Comparison of ENCODE assay signal across 6 cellular contexts in the genomic region with DNA sequence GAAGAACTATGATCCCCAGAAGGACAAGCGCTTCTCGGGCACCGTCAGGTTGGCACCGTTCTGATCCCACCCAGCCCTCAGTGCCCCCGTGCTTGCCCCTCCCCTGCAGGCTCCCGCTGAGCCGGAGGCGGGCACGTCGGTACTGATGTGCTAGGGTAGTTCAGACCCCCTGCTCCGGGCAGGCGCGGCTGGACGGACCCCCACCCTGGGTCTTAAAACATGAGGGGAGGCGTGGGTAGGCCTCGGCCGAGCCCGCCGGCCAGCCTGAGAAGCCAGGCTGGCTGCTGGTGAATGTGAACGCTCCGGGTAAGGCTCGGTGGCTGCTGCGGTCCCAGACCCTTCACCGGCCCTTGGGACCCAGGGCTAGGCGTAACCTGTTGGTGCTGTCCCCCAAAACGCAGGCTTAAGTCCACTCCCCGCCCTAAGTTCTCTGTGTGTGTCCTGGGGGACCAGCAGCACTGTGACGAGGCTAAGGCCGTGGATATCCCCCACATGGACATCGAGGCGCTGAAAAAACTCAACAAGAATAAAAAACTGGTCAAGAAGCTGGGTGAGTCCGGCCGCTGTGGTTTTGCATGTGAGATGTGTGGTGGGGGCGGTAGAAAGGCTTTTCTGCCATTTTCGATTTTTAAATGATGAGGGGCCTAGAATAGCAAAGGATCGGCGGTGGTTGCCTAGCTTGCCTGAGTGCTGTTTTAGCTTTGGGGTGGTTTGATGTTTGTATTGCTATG. TPM values are rescaled to one million over a fixed set of nuclear protein-coding genes. Genes with fewer than 3 reads are reported as not detected.
DNase-seq lines count a peak whose midpoint lies in the region; ATAC-seq and TF ChIP-seq lines count a peak whose summit lies in the region.

No MANE protein-coding gene starts in this region.

- peak overlapping the region; percentile 99 for H3K27ac Mint-ChIP-seq in neural crest cell (ENCODE audit: unreplicated experiment)

- intact Hi-C loops in breast epithelium (cut with DNase I; ENCODE audit: low total_unique reads), result loop anchor here (5.0 kb wide), 1 partner anchor 127 kb away; a partner anchor contains a TSS

- no peaks in the 10 kb centered on the region for H3K36me3 ChIP-seq in breast epithelium

- no peak for TF ChIP-seq POLR2A in breast epithelium (IDR thresholded peaks at IDR 0.05)

- peaks cover 43% of the 10 kb centered on the region for H3K4me1 Mint-ChIP-seq in neural crest cell

- no peaks in the 10 kb centered on the region for H3K9me3 ChIP-seq in breast epithelium

- peak overlapping the region; percentile 87 to 89 for H3K27ac ChIP-seq in breast epithelium

- peak; percentile 68 for DNase-seq in NCI-H2227 (lab: John Stamatoyannopoulos, UW; ENCODE audit: unreplicated experiment)
- no peak for DNase-seq in NCI-H2227 treated with DMSO at 0.1 percent for 48 hours (lab: John Stamatoyannopoulos, UW)
- peak in 1 of 2 donors; percentile 34 for DNase-seq in breast epithelium (ENCODE audit: low spot score in 2 of 2)
- no peak for DNase-seq in neural crest cell (ENCODE audit: low read depth, low spot score)
- no peak for DNase-seq in NCI-H2171 treated with DMSO at 0.1 percent for 48 hours (lab: John Stamatoyannopoulos, UW)

- peaks cover 31% of the 10 kb centered on the region for H3K36me3 Mint-ChIP-seq in neural crest cell (ENCODE audit: low read depth)

- peak overlapping the region; percentile 98 for H3K4me3 Mint-ChIP-seq in neural crest cell

- no peak for ATAC-seq in GM19467 (IDR thresholded peaks at IDR 0.05; ENCODE audit: unreplicated experiment)

- H3K9me3 Mint-ChIP-seq in neural crest cell, result no peaks in the 10 kb centered on the region

- TF ChIP-seq CTCF in breast epithelium (IDR thresholded peaks at IDR 0.05) (no peak), neural crest cell (conservative IDR thresholded peaks at IDR 0.05) (no peak)

- peaks cover 14% of the 10 kb centered on the region for H3K27me3 Mint-ChIP-seq in neural crest cell (ENCODE audit: low read depth)

- H3K27me3 ChIP-seq in breast epithelium, result no peaks in the 10 kb centered on the region

- H3K4me3 ChIP-seq in breast epithelium, result peak overlapping the region; percentile 64 to 90 (median 89)

- peaks cover 0 to 17% of the 10 kb centered on the region in 2 donors for H3K4me1 ChIP-seq in breast epithelium

RNA-seq across cellular contexts. Expression of a gene that starts 0.9 kb away (rescaled TPM):
- total RNA-seq in breast epithelium (1,000 to 10,000 TPM; 1,177 to 2,549 (median 2,082) TPM), neural crest cell (1,717 and 1,733 TPM in 2 replicates)

RNA-seq across cellular contexts. Expression of a gene that starts 17.0 kb away (rescaled TPM):
- total RNA-seq in breast epithelium (10 to 100 TPM in 2 of 3 donors, 1 to 10 TPM in 1; 9.7 to 12.6 (median 10.8) TPM), neural crest cell (18.8 and 20.4 TPM in 2 replicates)

RNA-seq across cellular contexts. Expression of a gene that starts 27.7 kb away (rescaled TPM):
- total RNA-seq in breast epithelium (10 to 100 TPM in 2 of 3 donors, 1 to 10 TPM in 1; 5.6 to 28.2 (median 26.2) TPM), neural crest cell (18.0 and 19.2 TPM in 2 replicates)

RNA-seq across cellular contexts. Expression of a gene that starts 43.6 kb away (rescaled TPM):
- total RNA-seq in breast epithelium (not detected), neural crest cell (not detected in 2 replicates)
